10 cellular contexts compared by ENCODE assay signal in genomic region chr10:22324413-22324812, GRCh38. TPM values are rescaled to one million over a fixed set of nuclear protein-coding genes. Genes with fewer than 3 reads are reported as not detected.
DNase-seq lines count a peak whose midpoint lies in the region; ATAC-seq and TF ChIP-seq lines count a peak whose summit lies in the region.
"Had no signal": no experiment of that assay in that cellular context is flagged by ENCODE, and none has a peak within 500 bp of the region (broad histone marks: within the 10 kb centered on the region; RNA-seq: fewer than 3 reads in every experiment).

No MANE protein-coding gene starts in this region.

- H3K4me3 ChIP-seq in CD4-positive, CD25-positive, alpha-beta regulatory T cell (ENCODE audit: low read depth, low read length) = peak overlapping the region; percentile 90
- H3K4me3 ChIP-seq in IMR-90 (ENCODE audit: insufficient read depth, low read depth, low read length) = no peak overlapping the region
- no peak overlapping the region for H3K4me3 ChIP-seq in H7 (ENCODE audit: insufficient read depth, low read depth, low read length)
- no peak overlapping the region for H3K4me3 ChIP-seq in brain microvascular endothelial cell (ENCODE audit: low read depth, low read length)

- peak overlapping the region in 2 of 3 donors; percentile 80 to 94 for H3K27ac Mint-ChIP-seq in CD4-positive, CD25-positive, alpha-beta regulatory T cell
- peak overlapping the region in 1 of 5 experiments; percentile 87 for H3K27ac Mint-ChIP-seq in brain
- peak overlapping the region; percentile 45 to 62 for H3K27ac Mint-ChIP-seq in natural killer cell treated with Interleukin-12 subunit alpha and Interleukin-12 subunit beta and Interleukin-15 and Interleukin-18, amount 100 ng/mL, for 72 hours

- H3K36me3 Mint-ChIP-seq in CD4-positive, CD25-positive, alpha-beta regulatory T cell = peaks cover 10% of the 10 kb centered on the region
- peaks cover 26% of the 10 kb centered on the region for H3K36me3 Mint-ChIP-seq in brain
- H3K36me3 Mint-ChIP-seq in natural killer cell treated with Interleukin-12 subunit alpha and Interleukin-12 subunit beta and Interleukin-15 and Interleukin-18, amount 100 ng/mL, for 72 hours = peaks cover 9% of the 10 kb centered on the region

- no peak overlapping the region for H3K4ac ChIP-seq in IMR-90 (ENCODE audit: low read depth, low read length)

- no peak for DNase-seq in CD4-positive, CD25-positive, alpha-beta regulatory T cell
- no peak for DNase-seq in IMR-90
- DNase-seq in natural killer cell treated with Interleukin-12 subunit alpha and Interleukin-12 subunit beta and Interleukin-15 and Interleukin-18, amount 100 ng/mL, for 72 hours (ENCODE audit: low spot score) = no peak
- DNase-seq in H7 = no peak
- DNase-seq in AML-193 (lab: John Stamatoyannopoulos, UW) = no peak
- DNase-seq in HT-29 (ENCODE audit: low spot score) = no peak
- no peak for DNase-seq in brain microvascular endothelial cell
- DNase-seq: NCI-H82 had no signal

- peaks cover 2% of the 10 kb centered on the region; the same call in 1 of the 2 replicates for H3K9me1 ChIP-seq in IMR-90 (ENCODE audit: insufficient read depth, low read length)

- no peak overlapping the region for H2BK5ac ChIP-seq in IMR-90 (ENCODE audit: low read depth, low read length, poor library complexity, severe bottlenecking)

- peaks cover 8% of the 10 kb centered on the region for H3K36me3 ChIP-seq in CD4-positive, CD25-positive, alpha-beta regulatory T cell (ENCODE audit: control insufficient read depth, insufficient read depth, low read length)
- H3K36me3 ChIP-seq in IMR-90 (ENCODE audit: control insufficient read depth, insufficient read depth, low read length) (peaks cover 5% of the 10 kb centered on the region), H7 (replicated peaks; ENCODE audit: control insufficient read depth, insufficient read depth, low read length) (no peaks in the 10 kb centered on the region), brain microvascular endothelial cell (replicated peaks) (peaks cover 7% of the 10 kb centered on the region)

- H3K9ac ChIP-seq in IMR-90 (ENCODE audit: low read depth, low read length) = no peak overlapping the region

- peak overlapping the region; percentile 74; the same call in 1 of the 2 replicates for H3K4me2 ChIP-seq in IMR-90 (ENCODE audit: low read depth, low read length)

- no peak overlapping the region for H2AK5ac ChIP-seq in IMR-90 (ENCODE audit: low read depth, low read length)

- no CpG with 5 or more reads among the region's 4 CpGs for WGBS in IMR-90 (ENCODE audit: extremely low coverage in 2 of 2, insufficient read length in 1 of 2), 2 experiments

- no TSS peak for BruUV-seq in IMR-90 (replicated peaks; lab: Mats Ljungman, UMichigan)

- H3K79me1 ChIP-seq in IMR-90 (ENCODE audit: low read depth in 1 of 2, low read length in 2 of 2) = peaks cover 27 to 31% of the 10 kb centered on the region in 2 experiments

- peak overlapping the region; percentile 80 to 96 (median 90) for H3K4me3 Mint-ChIP-seq in CD4-positive, CD25-positive, alpha-beta regulatory T cell
- peak overlapping the region; percentile 90 to 97 (median 93) for H3K4me3 Mint-ChIP-seq in brain
- peak overlapping the region; percentile 81 for H3K4me3 Mint-ChIP-seq in natural killer cell treated with Interleukin-12 subunit alpha and Interleukin-12 subunit beta and Interleukin-15 and Interleukin-18, amount 100 ng/mL, for 72 hours

- H2AFZ ChIP-seq in IMR-90 (replicated peaks; ENCODE audit: low read length, poor library complexity) = no peak overlapping the region

- H4K91ac ChIP-seq in IMR-90 (ENCODE audit: insufficient read depth, low read depth, low read length) = no peak overlapping the region

- TF ChIP-seq RAD21 in IMR-90 (IDR thresholded peaks at IDR 0.05; ENCODE audit: low read length) = no peak

- H3K9me3 Mint-ChIP-seq in CD4-positive, CD25-positive, alpha-beta regulatory T cell = peaks cover 0 to 1% (median 0%) of the 10 kb centered on the region in 7 donors
- peaks cover 0 to 8% (median 0%) of the 10 kb centered on the region in 5 experiments for H3K9me3 Mint-ChIP-seq in brain
- H3K9me3 Mint-ChIP-seq in natural killer cell treated with Interleukin-12 subunit alpha and Interleukin-12 subunit beta and Interleukin-15 and Interleukin-18, amount 100 ng/mL, for 72 hours = no peaks in the 10 kb centered on the region

- H3K27me3 Mint-ChIP-seq in CD4-positive, CD25-positive, alpha-beta regulatory T cell = peaks cover 45% of the 10 kb centered on the region
- peaks cover 49% of the 10 kb centered on the region for H3K27me3 Mint-ChIP-seq in brain
- peaks cover 8 to 12% of the 10 kb centered on the region in 2 donors for H3K27me3 Mint-ChIP-seq in natural killer cell treated with Interleukin-12 subunit alpha and Interleukin-12 subunit beta and Interleukin-15 and Interleukin-18, amount 100 ng/mL, for 72 hours

- no peak overlapping the region for H3K14ac ChIP-seq in IMR-90 (replicated peaks; ENCODE audit: low read depth, low read length)

- intact Hi-C loops in IMR-90 (cut with micrococcal nuclease) = loop anchor here (10.0 kb wide), 1 partner anchor 230 kb away; no protein-coding TSS in a partner anchor

- no peak overlapping the region for H3K23ac ChIP-seq in IMR-90 (ENCODE audit: low read depth, low read length)

- no peak overlapping the region for H2BK15ac ChIP-seq in IMR-90 (ENCODE audit: low read depth, low read length)

- H3K27me3 ChIP-seq in CD4-positive, CD25-positive, alpha-beta regulatory T cell (ENCODE audit: control insufficient read depth, insufficient read depth, low read length) = peaks cover 15% of the 10 kb centered on the region
- H3K27me3 ChIP-seq in IMR-90 (ENCODE audit: control insufficient read depth, insufficient read depth, low read length) (peaks cover 21% of the 10 kb centered on the region), H7 (ENCODE audit: control insufficient read depth, insufficient read depth, low read length) (peaks cover 82% of the 10 kb centered on the region), brain microvascular endothelial cell (replicated peaks) (peaks cover 11% of the 10 kb centered on the region)

- H2BK20ac ChIP-seq in IMR-90 (ENCODE audit: low read depth, low read length) = no peak overlapping the region

- H3K56ac ChIP-seq in IMR-90 (ENCODE audit: extremely low read depth, insufficient read depth, low read length) = no peak overlapping the region

- H2BK120ac ChIP-seq in IMR-90 (ENCODE audit: low read depth, low read length) = no peak overlapping the region

- in situ Hi-C loops in IMR-90 (cut with MboI; ENCODE audit: low sequenced_read_pairs) = loop anchor here (10.0 to 25.0 kb wide), 2 partner anchors 500 to 812 kb away; no protein-coding TSS in a partner anchor
- in situ Hi-C loops in brain microvascular endothelial cell (cut with HindIII; ENCODE audit: low pct_ligation_motif_present, low sequenced_read_pairs) = no loop called here

- no peak overlapping the region for H3K18ac ChIP-seq in IMR-90 (ENCODE audit: low read depth, low read length)

- POLR2A ChIA-PET in IMR-90 (lab: Charles Lee; ENCODE audit: unreplicated experiment) = interaction anchor here (0.6 kb wide), 1 partner anchor 9 kb away, joined by 3 read pairs; no protein-coding TSS in a partner anchor

- CTCF ChIA-PET in IMR-90 (lab: Yijun Ruan, JAX) = no interaction called here

- H4K8ac ChIP-seq in IMR-90 (ENCODE audit: low read depth in 2 of 2, low read length in 2 of 2) = no peak overlapping the region

- peaks cover 13% of the 10 kb centered on the region; the same call in 1 of the 2 replicates for H4K20me1 ChIP-seq in IMR-90 (ENCODE audit: insufficient read depth, low read length)

- peaks cover 31 to 50% (median 42%) of the 10 kb centered on the region in 4 donors for H3K4me1 Mint-ChIP-seq in CD4-positive, CD25-positive, alpha-beta regulatory T cell
- H3K4me1 Mint-ChIP-seq in brain = peaks cover 50% of the 10 kb centered on the region
- peaks cover 33 to 53% of the 10 kb centered on the region in 2 donors for H3K4me1 Mint-ChIP-seq in natural killer cell treated with Interleukin-12 subunit alpha and Interleukin-12 subunit beta and Interleukin-15 and Interleukin-18, amount 100 ng/mL, for 72 hours (ENCODE audit: low read depth in 2 of 2)

- no peak for TF ChIP-seq CTCF in IMR-90 (conservative IDR thresholded peaks at IDR 0.05; ENCODE audit: low read depth, low read length)
- TF ChIP-seq CTCF in brain (conservative IDR thresholded peaks at IDR 0.05) = no peak
- no peak for TF ChIP-seq CTCF in brain microvascular endothelial cell (IDR thresholded peaks at IDR 0.05; ENCODE audit: low read depth, low read length, missing control alignments)

- peaks cover 37% of the 10 kb centered on the region for H3K4me1 ChIP-seq in CD4-positive, CD25-positive, alpha-beta regulatory T cell (ENCODE audit: control insufficient read depth, insufficient read depth, low read length, poor library complexity, severe bottlenecking)
- H3K4me1 ChIP-seq in IMR-90 (ENCODE audit: control insufficient read depth, insufficient read depth, low read length) = no peaks in the 10 kb centered on the region; the same call in 1 of the 2 replicates

- no peaks in the 10 kb centered on the region for H3K9me3 ChIP-seq in CD4-positive, CD25-positive, alpha-beta regulatory T cell (ENCODE audit: control insufficient read depth in 2 of 2, low read length in 2 of 2)
- H3K9me3 ChIP-seq in IMR-90 (ENCODE audit: control insufficient read depth, insufficient read depth, low read length) = 0 out of 2 replicates have a peak, but pooled peaks cover 3% of the 10 kb centered on the region

- TF ChIP-seq POLR2A in IMR-90 (IDR thresholded peaks at IDR 0.05; ENCODE audit: low read depth, low read length) = no peak

- no peak overlapping the region for H4K5ac ChIP-seq in IMR-90 (ENCODE audit: low read depth, low read length)

- dilution Hi-C loops in IMR-90 (cut with HindIII; ENCODE audit: low sequenced_read_pairs, unreplicated experiment) = no loop called here

- H2AK9ac ChIP-seq in IMR-90 (replicated peaks; ENCODE audit: low read depth, low read length, poor library complexity) = no peak overlapping the region

- no peak for ATAC-seq in CD4-positive, CD25-positive, alpha-beta regulatory T cell (ENCODE audit: low read depth in 2 of 2)
- ATAC-seq in IMR-90 (ENCODE audit: low read depth) = no peak
- ATAC-seq in natural killer cell treated with Interleukin-12 subunit alpha and Interleukin-12 subunit beta and Interleukin-15 and Interleukin-18, amount 100 ng/mL, for 72 hours = no peak

- H3K27ac ChIP-seq in CD4-positive, CD25-positive, alpha-beta regulatory T cell (ENCODE audit: insufficient read depth, low read length, poor library complexity, severe bottlenecking) = peak overlapping the region; percentile 65
- H3K27ac ChIP-seq in IMR-90 (ENCODE audit: insufficient read depth, low read length) (no peak overlapping the region), brain microvascular endothelial cell (no peak overlapping the region)

RNA-seq across cellular contexts. Expression of gene BMI1, which starts 3.5 kb away (rescaled TPM):
- total RNA-seq in CD4-positive, CD25-positive, alpha-beta regulatory T cell = 35.3 TPM
- 10 to 100 TPM; 27.0 to 35.3 (median 31.0) TPM for polyA plus RNA-seq in CD4-positive, CD25-positive, alpha-beta regulatory T cell
- 25.8 and 38.3 TPM in 2 replicates for total RNA-seq in IMR-90 (2012; rRNA removed)
- polyA plus RNA-seq in IMR-90 (2012; rRNA removed) (19.7 and 19.9 TPM in 2 replicates), brain (ENCODE audit: insufficient read depth, low read depth, low replicate concordance) (32.5 TPM)
- polyA plus RNA-seq in IMR-90 (2012; cell fraction: cytosol; rRNA removed) = 3.9 and 8.7 TPM in 2 replicates
- 5.1 and 28.1 TPM in 2 replicates for polyA plus RNA-seq in IMR-90 (2012; cell fraction: nucleus; rRNA removed; ENCODE audit: low replicate concordance)
- total RNA-seq in natural killer cell treated with Interleukin-12 subunit alpha and Interleukin-12 subunit beta and Interleukin-15 and Interleukin-18, amount 100 ng/mL, for 72 hours = 10 to 100 TPM; 38.2 to 44.9 TPM
- total RNA-seq in H7 (2014; rRNA removed; shearing (Covaris generic)) = 1.3 and 4.1 TPM in 2 replicates
- total RNA-seq in HT-29 (2014; rRNA removed; shearing (Covaris generic)) = 17.6 and 19.5 TPM in 2 replicates

RNA-seq across cellular contexts. Expression of gene COMMD3, which starts 8.2 kb away (rescaled TPM):
- 30.6 TPM for total RNA-seq in CD4-positive, CD25-positive, alpha-beta regulatory T cell
- 10 to 100 TPM; 85.3 to 99.8 (median 93.6) TPM for polyA plus RNA-seq in CD4-positive, CD25-positive, alpha-beta regulatory T cell
- total RNA-seq in IMR-90 (2012; rRNA removed) = 33.1 and 44.8 TPM in 2 replicates
- polyA plus RNA-seq in IMR-90 (2012; rRNA removed) (25.4 and 30.8 TPM in 2 replicates), brain (ENCODE audit: insufficient read depth, low read depth, low replicate concordance) (64.7 TPM)
- polyA plus RNA-seq in IMR-90 (2012; cell fraction: cytosol; rRNA removed) = 29.0 and 38.5 TPM in 2 replicates
- polyA plus RNA-seq in IMR-90 (2012; cell fraction: nucleus; rRNA removed; ENCODE audit: low replicate concordance) = 13.4 and 38.7 TPM in 2 replicates
- total RNA-seq in natural killer cell treated with Interleukin-12 subunit alpha and Interleukin-12 subunit beta and Interleukin-15 and Interleukin-18, amount 100 ng/mL, for 72 hours = 10 to 100 TPM; 50.1 to 55.8 TPM
- 1.1 and 1.8 TPM in 2 replicates for total RNA-seq in H7 (2014; rRNA removed; shearing (Covaris generic))
- total RNA-seq in HT-29 (2014; rRNA removed; shearing (Covaris generic)) = 12.4 and 13.4 TPM in 2 replicates

RNA-seq across cellular contexts. Expression of gene SPAG6, which starts 20.9 kb away (rescaled TPM):
- total RNA-seq in CD4-positive, CD25-positive, alpha-beta regulatory T cell = not detected
- under 1 TPM in 2 of 4 donors, not detected in 2; 0.15 to 0.18 TPM for polyA plus RNA-seq in CD4-positive, CD25-positive, alpha-beta regulatory T cell
- not detected in 2 replicates for total RNA-seq in IMR-90 (2012; rRNA removed)
- polyA plus RNA-seq in IMR-90 (2012; rRNA removed) = not detected in 2 replicates
- not detected in 2 replicates for polyA plus RNA-seq in IMR-90 (2012; cell fraction: cytosol; rRNA removed)
- not detected in 2 replicates for polyA plus RNA-seq in IMR-90 (2012; cell fraction: nucleus; rRNA removed; ENCODE audit: low replicate concordance)
- 16.3 TPM for polyA plus RNA-seq in brain (ENCODE audit: insufficient read depth, low read depth, low replicate concordance)
- total RNA-seq in natural killer cell treated with Interleukin-12 subunit alpha and Interleukin-12 subunit beta and Interleukin-15 and Interleukin-18, amount 100 ng/mL, for 72 hours = under 1 TPM; 0.28 to 0.29 TPM
- total RNA-seq in H7 (2014; rRNA removed; shearing (Covaris generic)) = not detected in 2 replicates
- total RNA-seq in HT-29 (2014; rRNA removed; shearing (Covaris generic)) = not detected in 2 replicates
- total RNA-seq: lung microvascular endothelial cell had no signal
